ENCODE assay signal across 9 cellular contexts in genomic region chr12:56839489-56840442, GRCh38.
DNase-seq lines count a peak whose midpoint lies in the region; ATAC-seq and TF ChIP-seq lines count a peak whose summit lies in the region.
"Had no signal": no experiment of that assay in that cellular context is flagged by ENCODE, and none has a peak within 500 bp of the region (broad histone marks: within the 10 kb centered on the region; RNA-seq: fewer than 3 reads in every experiment).

No MANE protein-coding gene starts in this region.

- no peak overlapping the region for H2AFZ ChIP-seq in neural cell (ENCODE audit: low read depth, low read length)

- peaks cover 12% of the 10 kb centered on the region for H3K9me3 Mint-ChIP-seq in T-helper 2 cell treated with Interferon-gamma antibody and Interleukin-4, amounts not matched to agents 5 μg/mL and 100 μg/mL, for 36 hours

- no peaks in the 10 kb centered on the region for H3K36me3 ChIP-seq in esophagus muscularis mucosa
- H3K36me3 ChIP-seq in neural cell (ENCODE audit: insufficient read depth, low read length), result no peaks in the 10 kb centered on the region
- H3K36me3 ChIP-seq: SJSA1 had no signal

- H3K9me2 ChIP-seq in neural cell (ENCODE audit: insufficient read depth, low read length), result no peaks in the 10 kb centered on the region

- H3K27me3 ChIP-seq in esophagus muscularis mucosa, result no peaks in the 10 kb centered on the region
- no peaks in the 10 kb centered on the region for H3K27me3 ChIP-seq in neural cell (ENCODE audit: insufficient read depth, low read depth, low read length)
- H3K27me3 ChIP-seq: SJSA1 had no signal

- no peak for TF ChIP-seq RAD21 in neural cell (conservative IDR thresholded peaks at IDR 0.05)

- no peak overlapping the region for H3K4me3 ChIP-seq in esophagus muscularis mucosa
- H3K4me3 ChIP-seq in neural cell (ENCODE audit: low read length), result no peak overlapping the region
- H3K4me3 ChIP-seq: SJSA1 had no signal

- H3K27ac Mint-ChIP-seq in T-helper 2 cell treated with Interferon-gamma antibody and Interleukin-4, amounts not matched to agents 5 μg/mL and 100 μg/mL, for 36 hours, result no peak overlapping the region

- TF ChIP-seq EP300 in esophagus muscularis mucosa (IDR thresholded peaks at IDR 0.05), result no peak
- no peak for TF ChIP-seq EP300 in neural cell (conservative IDR thresholded peaks at IDR 0.05; ENCODE audit: poor library complexity, severe bottlenecking)

- H3K9ac ChIP-seq in neural cell (ENCODE audit: low read length), result no peak overlapping the region

- TF ChIP-seq CTCF in esophagus muscularis mucosa (IDR thresholded peaks at IDR 0.05) (peak in 2 of 3 experiments; percentile 24 to 29), neural cell (IDR thresholded peaks at IDR 0.05; ENCODE audit: poor library complexity, severe bottlenecking) (peak; percentile 15)

- no peak for ATAC-seq in HG03460 (IDR thresholded peaks at IDR 0.05; ENCODE audit: unreplicated experiment)
- ATAC-seq in GM18498 (IDR thresholded peaks at IDR 0.05; ENCODE audit: unreplicated experiment), result no peak
- ATAC-seq in HG02588 (IDR thresholded peaks at IDR 0.05; ENCODE audit: unreplicated experiment), result no peak

- peaks cover 10% of the 10 kb centered on the region for H3K27me3 Mint-ChIP-seq in T-helper 2 cell treated with Interferon-gamma antibody and Interleukin-4, amounts not matched to agents 5 μg/mL and 100 μg/mL, for 36 hours (ENCODE audit: low read depth)

- no peak overlapping the region for H3K27ac ChIP-seq in esophagus muscularis mucosa (replicated peaks in 1 of 4)
- H3K27ac ChIP-seq in neural cell (ENCODE audit: low read length), result no peak overlapping the region
- H3K27ac ChIP-seq: SJSA1 had no signal

- H3K9me3 ChIP-seq in esophagus muscularis mucosa, result no peaks in the 10 kb centered on the region
- no peaks in the 10 kb centered on the region for H3K9me3 ChIP-seq in neural cell (ENCODE audit: low read length)
- H3K9me3 ChIP-seq: SJSA1 had no signal

- intact Hi-C loops in esophagus muscularis mucosa (cut with DNase I), result no loop called here

- H3F3A ChIP-seq in neural cell (ENCODE audit: insufficient read depth, low read length, poor library complexity, severe bottlenecking), result no peaks in the 10 kb centered on the region

- H3K4me3 Mint-ChIP-seq in T-helper 2 cell treated with Interferon-gamma antibody and Interleukin-4, amounts not matched to agents 5 μg/mL and 100 μg/mL, for 36 hours, result no peak overlapping the region

- peaks cover 8% of the 10 kb centered on the region for H3K4me1 Mint-ChIP-seq in T-helper 2 cell treated with Interferon-gamma antibody and Interleukin-4, amounts not matched to agents 5 μg/mL and 100 μg/mL, for 36 hours (ENCODE audit: low read depth)

- DNase-seq in DMS53 treated with DMSO at 0.1 percent for 48 hours (lab: John Stamatoyannopoulos, UW; ENCODE audit: unreplicated experiment) (peak; percentile 9), HS-27A (ENCODE audit: low read depth) (peak; percentile 46), esophagus muscularis mucosa (ENCODE audit: extremely low spot score) (peak; percentile 93)
- peak; percentile 10 for DNase-seq in T-helper 2 cell treated with Interferon-gamma antibody and Interleukin-4, amounts not matched to agents 5 μg/mL and 100 μg/mL, for 36 hours (ENCODE audit: low spot score)

- H3K36me3 Mint-ChIP-seq in T-helper 2 cell treated with Interferon-gamma antibody and Interleukin-4, amounts not matched to agents 5 μg/mL and 100 μg/mL, for 36 hours (ENCODE audit: low read depth), result no peaks in the 10 kb centered on the region

- no peaks in the 10 kb centered on the region for H3K79me2 ChIP-seq in neural cell (replicated peaks; ENCODE audit: insufficient read depth, low read length)

- peaks cover 6 to 18% (median 13%) of the 10 kb centered on the region in 4 donors for H3K4me1 ChIP-seq in esophagus muscularis mucosa

- H4K20me1 ChIP-seq in neural cell (ENCODE audit: insufficient read depth), result no peaks in the 10 kb centered on the region

- 60% methylated on average over 2 of the region's 2 CpGs for WGBS in esophagus muscularis mucosa

- no peak for TF ChIP-seq POLR2A in esophagus muscularis mucosa (IDR thresholded peaks at IDR 0.05; ENCODE audit: low read depth)

- H3K4me2 ChIP-seq in neural cell (ENCODE audit: low read length), result no peak overlapping the region

TF ChIP-seq in neural cell, 6 proteins besides CTCF, POLR2A, EP300 and RAD21:
- TF ChIP-seq EZH2 (IDR thresholded peaks at IDR 0.05; ENCODE audit: borderline replicate concordance, insufficient read depth, low read length, poor library complexity, severe bottlenecking) (no peak), POLR2AphosphoS5 (IDR thresholded peaks at IDR 0.05) (no peak), TAF1 (IDR thresholded peaks at IDR 0.05; ENCODE audit: low read depth) (no peak), REST (IDR thresholded peaks at IDR 0.05; ENCODE audit: borderline replicate concordance) (no peak), MXI1 (conservative IDR thresholded peaks at IDR 0.05; ENCODE audit: poor library complexity, severe bottlenecking) (no peak), SMC3 (conservative IDR thresholded peaks at IDR 0.05; ENCODE audit: poor library complexity) (no peak)

Comparison
In these comparisons a context has a peak if more than half of its experiments do, and no peak if none do; other contexts are left out.
1. DNase-seq: peak in every context shown above with its lines; median percentile 93 in esophagus muscularis mucosa; 46 in HS-27A; 10 in T-helper 2 cell treated with Interferon-gamma antibody and Interleukin-4, amounts not matched to agents 5 μg/mL and 100 μg/mL, for 36 hours; 9 in DMS53 treated with DMSO at 0.1 percent for 48 hours.